Comparison of ENCODE assay signal across 21 cellular contexts in the genomic region with DNA sequence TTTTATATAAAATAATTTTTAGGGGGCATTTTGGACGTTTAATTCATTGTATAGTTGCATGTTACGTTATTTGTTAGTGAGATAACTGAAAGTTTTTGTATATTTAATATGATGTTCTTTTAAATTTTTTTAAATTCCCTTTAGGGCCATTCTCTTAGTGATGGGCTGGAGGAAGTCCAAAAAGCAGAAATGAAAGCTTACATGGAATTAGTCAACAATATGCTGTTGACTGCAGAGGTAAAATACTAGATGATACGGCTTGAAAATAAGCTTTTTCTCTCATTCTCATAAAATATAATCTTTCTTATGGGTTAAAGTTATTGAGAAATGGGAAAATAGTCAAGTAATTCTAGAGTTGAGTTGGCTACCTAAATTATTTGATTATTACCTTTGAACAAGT.
"Had no signal": no experiment of that assay in that cellular context is flagged by ENCODE, and none has a peak within 500 bp of the region (broad histone marks: within the 10 kb centered on the region; RNA-seq: fewer than 3 reads in every experiment).

No MANE protein-coding gene starts in this region.

- H3K9ac ChIP-seq: neural progenitor cell had no signal

- H3K4me1 Mint-ChIP-seq: naive thymus-derived CD4-positive, alpha-beta T cell had no signal

- DNase-seq: activated CD4-positive, alpha-beta T cell treated with anti-CD3 and anti-CD28 coated beads, Interleukin-2, amount 50 U/mL, for 4 hours; activated gamma-delta T cell treated with Interleukin-2 at 50 U/mL for 16 hours; activated T-cell treated with anti-CD3 and anti-CD28 coated beads for 4 hours; dermis blood vessel endothelial cell; effector memory CD4-positive, alpha-beta T cell; heart right ventricle; immature natural killer cell; left cardiac atrium; mesendoderm; naive thymus-derived CD4-positive, alpha-beta T cell; psoas muscle; right cardiac atrium; stomach; testis had no signal

- H3K4me3 Mint-ChIP-seq: activated naive CD8-positive, alpha-beta T cell; activated T-helper 1 cell treated with anti-CD3 and anti-CD28 coated beads, Interleukin-12 subunit alpha, Interleukin-12 subunit beta, Interleukin-2, Interleukin-4 antibody, amounts not matched to agents 30 ng/mL and 10 ng/mL and 1 ng/mL, durations not matched to agents 14 hours and 24 hours and 36 hours; immature natural killer cell; naive thymus-derived CD4-positive, alpha-beta T cell; neural progenitor cell; type B pancreatic cell had no signal

- ATAC-seq: gastroesophageal sphincter; heart right ventricle; left cardiac atrium; naive thymus-derived CD4-positive, alpha-beta T cell; psoas muscle; right cardiac atrium had no signal

- H3K27ac ChIP-seq: esophagus muscularis mucosa, gastroesophageal sphincter, heart right ventricle, neural progenitor cell, psoas muscle, stomach, testis had no signal

- H3K27me3 Mint-ChIP-seq: activated naive CD8-positive, alpha-beta T cell; naive thymus-derived CD4-positive, alpha-beta T cell; type B pancreatic cell had no signal

- H3K4me1 ChIP-seq: esophagus muscularis mucosa, gastroesophageal sphincter, stomach, testis had no signal

- H3K27me3 ChIP-seq: esophagus muscularis mucosa, gastroesophageal sphincter, heart right ventricle, neural progenitor cell, stomach, testis had no signal

- FAIRE-seq: endothelial cell of umbilical vein had no signal

- H3K9me3 ChIP-seq: esophagus muscularis mucosa, gastroesophageal sphincter, heart right ventricle, psoas muscle, stomach, testis had no signal

- H3K4me3 ChIP-seq: esophagus muscularis mucosa, gastroesophageal sphincter, heart right ventricle, neural progenitor cell, psoas muscle, stomach, testis had no signal

- H3K27ac Mint-ChIP-seq: activated naive CD8-positive, alpha-beta T cell; activated T-helper 1 cell treated with anti-CD3 and anti-CD28 coated beads, Interleukin-12 subunit alpha, Interleukin-12 subunit beta, Interleukin-2, Interleukin-4 antibody, amounts not matched to agents 30 ng/mL and 10 ng/mL and 1 ng/mL, durations not matched to agents 14 hours and 24 hours and 36 hours; immature natural killer cell; naive thymus-derived CD4-positive, alpha-beta T cell; neural progenitor cell; type B pancreatic cell had no signal

- H3K9me3 Mint-ChIP-seq: activated T-helper 1 cell treated with anti-CD3 and anti-CD28 coated beads, Interleukin-12 subunit alpha, Interleukin-12 subunit beta, Interleukin-2, Interleukin-4 antibody, amounts not matched to agents 30 ng/mL and 10 ng/mL and 1 ng/mL, durations not matched to agents 14 hours and 24 hours and 36 hours; immature natural killer cell; naive thymus-derived CD4-positive, alpha-beta T cell; neural progenitor cell; type B pancreatic cell had no signal
